In the genomic region with DNA sequence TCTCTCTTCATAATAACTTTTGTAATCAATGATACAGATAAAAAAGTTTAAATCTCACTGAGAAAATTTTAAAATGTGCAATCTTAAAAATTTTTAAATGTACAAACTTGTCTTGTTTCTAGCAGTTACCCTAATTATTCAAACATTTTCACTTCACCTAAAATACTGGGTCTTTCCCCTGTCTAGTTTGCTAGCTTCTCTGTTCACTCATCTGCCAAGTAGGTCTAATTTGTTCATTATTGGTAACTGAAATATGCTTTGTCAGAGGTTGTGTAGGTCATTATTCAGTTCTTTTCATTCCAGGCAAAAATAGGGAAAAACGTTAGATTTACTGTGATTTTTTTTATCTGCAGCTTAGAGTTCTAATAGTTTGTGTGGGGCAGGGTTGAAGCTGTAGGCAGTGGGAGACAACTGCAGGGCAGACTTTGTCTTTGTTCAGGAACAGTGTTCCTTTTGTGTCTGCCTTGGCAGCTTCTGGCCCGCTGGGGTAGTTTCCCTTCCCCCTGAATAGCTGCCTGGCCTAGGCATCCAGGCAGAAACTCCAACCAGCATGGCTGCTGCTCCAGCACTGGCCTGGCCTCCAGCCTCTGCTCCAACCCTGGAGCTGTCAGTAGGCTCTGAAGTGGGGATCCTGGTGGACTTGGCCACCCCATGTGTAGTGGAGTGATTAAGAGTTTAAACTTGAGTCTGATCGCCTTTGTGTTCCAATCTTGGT, we compare ENCODE assay signal across 1 cellular context.
TF ChIP-seq lines count a peak whose summit lies in the region.

No MANE protein-coding gene starts in this region.

TF ChIP-seq in H1, 55 proteins besides CTCF, POLR2A, EP300 and RAD21 (continued from another document):
- TF ChIP-seq, protein P1, sequence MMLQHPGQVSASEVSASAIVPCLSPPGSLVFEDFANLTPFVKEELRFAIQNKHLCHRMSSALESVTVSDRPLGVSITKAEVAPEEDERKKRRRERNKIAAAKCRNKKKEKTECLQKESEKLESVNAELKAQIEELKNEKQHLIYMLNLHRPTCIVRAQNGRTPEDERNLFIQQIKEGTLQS (IDR thresholded peaks at IDR 0.05; ENCODE audit: insufficient read depth, low read depth, low read length) = no peak
- TF ChIP-seq POLR2AphosphoS5 (IDR thresholded peaks at IDR 0.05; ENCODE audit: low read depth, low read length) (no peak), RNF2 (IDR thresholded peaks at IDR 0.05; ENCODE audit: borderline replicate concordance, low read depth, low read length, missing control alignments, poor library complexity, severe bottlenecking) (no peak), SIX5 (IDR thresholded peaks at IDR 0.05; ENCODE audit: low read depth, low read length) (no peak), YY1 (IDR thresholded peaks at IDR 0.05; ENCODE audit: low read depth, low read length) (peak; percentile 69; the same call in 1 of the 2 replicates), KDM1A (IDR thresholded peaks at IDR 0.05; ENCODE audit: borderline replicate concordance, low read length) (no peak), KDM4A (IDR thresholded peaks at IDR 0.05; ENCODE audit: low read depth, low read length, severe bottlenecking) (no peak), CTBP2 (IDR thresholded peaks at IDR 0.05; ENCODE audit: borderline replicate concordance, insufficient read depth, insufficient read length, low read length) (peak; percentile 30)
- TF ChIP-seq, protein P2, sequence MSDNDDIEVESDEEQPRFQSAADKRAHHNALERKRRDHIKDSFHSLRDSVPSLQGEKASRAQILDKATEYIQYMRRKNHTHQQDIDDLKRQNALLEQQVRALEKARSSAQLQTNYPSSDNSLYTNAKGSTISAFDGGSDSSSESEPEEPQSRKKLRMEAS (IDR thresholded peaks at IDR 0.05) = no peak
TF ChIP-seq in H1: peak in this region for 2.
